ENCODE assay signal across 18 cellular contexts in genomic region chr21:44050276-44050675, GRCh38. TPM values are rescaled to one million over a fixed set of nuclear protein-coding genes. Genes with fewer than 3 reads are reported as not detected.
DNase-seq lines count a peak whose midpoint lies in the region; ATAC-seq and TF ChIP-seq lines count a peak whose summit lies in the region.
"Had no signal": no experiment of that assay in that cellular context is flagged by ENCODE, and none has a peak within 500 bp of the region (broad histone marks: within the 10 kb centered on the region; RNA-seq: fewer than 3 reads in every experiment).

No MANE protein-coding gene starts in this region.

- peaks cover 46% of the 10 kb centered on the region for H3K4me1 ChIP-seq in left ventricle myocardium inferior

- no peaks in the 10 kb centered on the region for H3K9me3 Mint-ChIP-seq in dendritic cell treated with granulocyte-macrophage colony-stimulating factor and Interleukin-4, amounts not matched to agents 40 ng/mL and 50 ng/mL, for 4 days
- H3K9me3 Mint-ChIP-seq in activated T-helper 2 cell treated with anti-CD3 and anti-CD28 coated beads, Interferon-gamma antibody, Interleukin-2, Interleukin-4, amounts not matched to agents 10 μg/mL and 5 μg/mL and 100 μg/mL, durations not matched to agents 14 hours and 24 hours and 36 hours = no peaks in the 10 kb centered on the region
- H3K9me3 Mint-ChIP-seq: activated naive CD8-positive, alpha-beta T cell treated with anti-CD3 and anti-CD28 coated beads, Interleukin-2, amount 10 ng/mL, durations not matched to agents 7 days and 5 days had no signal

- no peaks in the 10 kb centered on the region for H3K27me3 Mint-ChIP-seq in dendritic cell treated with granulocyte-macrophage colony-stimulating factor and Interleukin-4, amounts not matched to agents 40 ng/mL and 50 ng/mL, for 4 days
- H3K27me3 Mint-ChIP-seq in activated T-helper 2 cell treated with anti-CD3 and anti-CD28 coated beads, Interferon-gamma antibody, Interleukin-2, Interleukin-4, amounts not matched to agents 10 μg/mL and 5 μg/mL and 100 μg/mL, durations not matched to agents 14 hours and 24 hours and 36 hours (ENCODE audit: low read depth) = no peaks in the 10 kb centered on the region
- H3K27me3 Mint-ChIP-seq: activated naive CD8-positive, alpha-beta T cell treated with anti-CD3 and anti-CD28 coated beads, Interleukin-2, amount 10 ng/mL, durations not matched to agents 7 days and 5 days had no signal

- peak overlapping the region; percentile 9 for H3K27ac Mint-ChIP-seq in dendritic cell treated with granulocyte-macrophage colony-stimulating factor and Interleukin-4, amounts not matched to agents 40 ng/mL and 50 ng/mL, for 4 days
- H3K27ac Mint-ChIP-seq in activated T-helper 2 cell treated with anti-CD3 and anti-CD28 coated beads, Interferon-gamma antibody, Interleukin-2, Interleukin-4, amounts not matched to agents 10 μg/mL and 5 μg/mL and 100 μg/mL, durations not matched to agents 14 hours and 24 hours and 36 hours = no peak overlapping the region

- TF ChIP-seq CTCF in left ventricle myocardium inferior (IDR thresholded peaks at IDR 0.05; ENCODE audit: borderline replicate concordance) = no peak

- H3K4me3 Mint-ChIP-seq in dendritic cell treated with granulocyte-macrophage colony-stimulating factor and Interleukin-4, amounts not matched to agents 40 ng/mL and 50 ng/mL, for 4 days = no peak overlapping the region
- H3K4me3 Mint-ChIP-seq in activated T-helper 2 cell treated with anti-CD3 and anti-CD28 coated beads, Interferon-gamma antibody, Interleukin-2, Interleukin-4, amounts not matched to agents 10 μg/mL and 5 μg/mL and 100 μg/mL, durations not matched to agents 14 hours and 24 hours and 36 hours (ENCODE audit: low read depth) = no peak overlapping the region
- H3K4me3 Mint-ChIP-seq: activated naive CD8-positive, alpha-beta T cell treated with anti-CD3 and anti-CD28 coated beads, Interleukin-2, amount 10 ng/mL, durations not matched to agents 7 days and 5 days had no signal

- H3K27ac ChIP-seq in substantia nigra (ENCODE audit: low read depth, low read length, poor library complexity, severe bottlenecking) (peak overlapping the region; percentile 96), left ventricle myocardium inferior (replicated peaks) (no peak overlapping the region)
- H3K27ac ChIP-seq: A549, C4-2B had no signal

- H3K4me3 ChIP-seq in left ventricle myocardium inferior = no peak overlapping the region
- H3K4me3 ChIP-seq: A549, MG63 had no signal

- intact Hi-C loops in dendritic cell treated with granulocyte-macrophage colony-stimulating factor and Interleukin-4, amounts not matched to agents 40 ng/mL and 50 ng/mL, for 4 days (cut with micrococcal nuclease) = no loop called here
- intact Hi-C loops in left cardiac atrium (cut with DNase I) = no loop called here
- intact Hi-C loops in left ventricle myocardium inferior (cut with micrococcal nuclease) = no loop called here
- intact Hi-C loops in activated T-helper 2 cell treated with anti-CD3 and anti-CD28 coated beads, Interferon-gamma antibody, Interleukin-2, Interleukin-4, amounts not matched to agents 10 μg/mL and 5 μg/mL and 100 μg/mL, durations not matched to agents 14 hours and 24 hours and 36 hours (cut with micrococcal nuclease) = no loop called here

- peaks cover 30% of the 10 kb centered on the region for H3K36me3 ChIP-seq in left ventricle myocardium inferior

- H3K9me3 ChIP-seq in left ventricle myocardium inferior (replicated peaks) = no peaks in the 10 kb centered on the region
- H3K9me3 ChIP-seq: A549, MG63 had no signal

- peaks cover 93% of the 10 kb centered on the region for H3K36me3 Mint-ChIP-seq in dendritic cell treated with granulocyte-macrophage colony-stimulating factor and Interleukin-4, amounts not matched to agents 40 ng/mL and 50 ng/mL, for 4 days (ENCODE audit: low read depth)
- H3K36me3 Mint-ChIP-seq in activated T-helper 2 cell treated with anti-CD3 and anti-CD28 coated beads, Interferon-gamma antibody, Interleukin-2, Interleukin-4, amounts not matched to agents 10 μg/mL and 5 μg/mL and 100 μg/mL, durations not matched to agents 14 hours and 24 hours and 36 hours (ENCODE audit: low read depth) = peaks cover 49% of the 10 kb centered on the region

- no peaks in the 10 kb centered on the region for H3K27me3 ChIP-seq in left ventricle myocardium inferior (ENCODE audit: low read depth)
- H3K27me3 ChIP-seq: brain microvascular endothelial cell, MG63 had no signal

- no peak for ATAC-seq in left cardiac atrium

- DNase-seq in activated CD8-positive, alpha-beta memory T cell treated with anti-CD3 and anti-CD28 coated beads, Interleukin-2, amount 50 U/mL, for 48 hours = peak; percentile 25
- no peak for DNase-seq in activated CD8-positive, alpha-beta memory T cell treated with anti-CD3 and anti-CD28 coated beads, Interleukin-2, amount 50 U/mL, for 4 hours
- DNase-seq in mesenteric fat pad (ENCODE audit: low spot score) = peak; percentile 53
- DNase-seq in substantia nigra (lab: John Stamatoyannopoulos, UW) = no peak
- DNase-seq in left cardiac atrium = no peak
- DNase-seq in left ventricle myocardium inferior = no peak
- no peak for DNase-seq in activated T-helper 2 cell treated with anti-CD3 and anti-CD28 coated beads, Interferon-gamma antibody, Interleukin-2, Interleukin-4, amounts not matched to agents 10 μg/mL and 5 μg/mL and 100 μg/mL, durations not matched to agents 14 hours and 24 hours and 36 hours (ENCODE audit: low spot score)
- DNase-seq: activated naive CD8-positive, alpha-beta T cell treated with anti-CD3 and anti-CD28 coated beads, Interleukin-2, amount 10 ng/mL, durations not matched to agents 7 days and 5 days; activated T-cell treated with anti-CD3 and anti-CD28 coated beads, Interleukin-2, amount 50 U/mL, for 1 hour; brain microvascular endothelial cell; MG63; NCI-H1436 treated with DMSO at 0.1 percent for 48 hours; NCI-H774; Right ventricle myocardium superior; stimulated activated CD4-positive, alpha-beta T cell treated with anti-CD3 and anti-CD28 coated beads, Interleukin-2, amount 100 ng/mL, for 48 hours had no signal

- peaks cover 6% of the 10 kb centered on the region for H3K4me1 Mint-ChIP-seq in dendritic cell treated with granulocyte-macrophage colony-stimulating factor and Interleukin-4, amounts not matched to agents 40 ng/mL and 50 ng/mL, for 4 days (ENCODE audit: low read depth)
- peaks cover 18% of the 10 kb centered on the region for H3K4me1 Mint-ChIP-seq in activated T-helper 2 cell treated with anti-CD3 and anti-CD28 coated beads, Interferon-gamma antibody, Interleukin-2, Interleukin-4, amounts not matched to agents 10 μg/mL and 5 μg/mL and 100 μg/mL, durations not matched to agents 14 hours and 24 hours and 36 hours (ENCODE audit: low read depth)

RNA-seq across cellular contexts. Expression of gene TRAPPC10, which starts 38.2 kb away (rescaled TPM):
- total RNA-seq in mesenteric fat pad (44.4 TPM), left cardiac atrium (10 to 100 TPM; 17.0 to 24.9 TPM), left ventricle myocardium inferior (21.4 TPM)
- 67.3 and 69.9 TPM in 2 replicates for total RNA-seq in activated T-helper 2 cell treated with anti-CD3 and anti-CD28 coated beads, Interferon-gamma antibody, Interleukin-2, Interleukin-4, amounts not matched to agents 10 μg/mL and 5 μg/mL and 100 μg/mL, durations not matched to agents 14 hours and 24 hours and 36 hours

RNA-seq across cellular contexts. Expression of gene PWP2, which starts 56.9 kb away (rescaled TPM):
- total RNA-seq in mesenteric fat pad (3.6 TPM), left cardiac atrium (1 to 10 TPM; 1.2 to 7.0 TPM), left ventricle myocardium inferior (7.4 TPM)
- 11.0 and 13.7 TPM in 2 replicates for total RNA-seq in activated T-helper 2 cell treated with anti-CD3 and anti-CD28 coated beads, Interferon-gamma antibody, Interleukin-2, Interleukin-4, amounts not matched to agents 10 μg/mL and 5 μg/mL and 100 μg/mL, durations not matched to agents 14 hours and 24 hours and 36 hours

Comparison
In these comparisons a context has a peak if more than half of its experiments do, and no peak if none do; other contexts are left out.
1. DNase-seq: peak in activated CD8-positive, alpha-beta memory T cell treated with anti-CD3 and anti-CD28 coated beads, Interleukin-2, amount 50 U/mL, for 48 hours (single experiment) and mesenteric fat pad (single experiment); none in activated CD8-positive, alpha-beta memory T cell treated with anti-CD3 and anti-CD28 coated beads, Interleukin-2, amount 50 U/mL, for 4 hours (single experiment), substantia nigra (0 of 49), left cardiac atrium (single experiment), left ventricle myocardium inferior (single experiment) and activated T-helper 2 cell treated with anti-CD3 and anti-CD28 coated beads, Interferon-gamma antibody, Interleukin-2, Interleukin-4, amounts not matched to agents 10 μg/mL and 5 μg/mL and 100 μg/mL, durations not matched to agents 14 hours and 24 hours and 36 hours (single experiment).